1 cellular context compared by ENCODE assay signal in the genomic region with DNA sequence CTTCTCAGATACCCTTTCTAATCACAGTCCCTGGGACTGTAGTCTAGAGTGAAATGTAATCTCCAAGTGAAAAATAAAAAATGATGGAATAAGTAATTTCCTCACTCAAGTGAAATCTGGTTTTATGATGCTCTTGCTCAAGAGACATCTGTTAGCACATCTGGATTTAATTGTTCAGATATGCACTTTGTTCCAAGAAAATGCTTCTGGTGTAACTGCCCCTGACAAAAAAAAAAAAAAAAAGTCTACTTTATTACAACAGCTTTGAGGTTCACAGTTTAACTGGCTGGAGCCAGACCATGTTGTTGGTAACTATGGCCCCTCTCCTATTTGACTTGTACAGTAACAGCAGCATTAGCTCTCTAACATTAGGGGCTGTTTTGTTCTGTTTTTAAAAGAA.
TF ChIP-seq lines count a peak whose summit lies in the region.

No MANE protein-coding gene starts in this region.

TF ChIP-seq in SK-N-SH, 30 proteins besides CTCF, POLR2A, EP300 and RAD21 (continued from another document):
- TF ChIP-seq, protein P1, sequence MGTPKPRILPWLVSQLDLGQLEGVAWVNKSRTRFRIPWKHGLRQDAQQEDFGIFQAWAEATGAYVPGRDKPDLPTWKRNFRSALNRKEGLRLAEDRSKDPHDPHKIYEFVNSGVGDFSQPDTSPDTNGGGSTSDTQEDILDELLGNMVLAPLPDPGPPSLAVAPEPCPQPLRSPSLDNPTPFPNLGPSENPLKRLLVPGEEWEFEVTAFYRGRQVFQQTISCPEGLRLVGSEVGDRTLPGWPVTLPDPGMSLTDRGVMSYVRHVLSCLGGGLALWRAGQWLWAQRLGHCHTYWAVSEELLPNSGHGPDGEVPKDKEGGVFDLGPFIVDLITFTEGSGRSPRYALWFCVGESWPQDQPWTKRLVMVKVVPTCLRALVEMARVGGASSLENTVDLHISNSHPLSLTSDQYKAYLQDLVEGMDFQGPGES (IDR thresholded peaks at IDR 0.05; ENCODE audit: low read depth, low read length): no peak
- TF ChIP-seq FOXM1 (IDR thresholded peaks at IDR 0.05; ENCODE audit: low read depth): no peak
- TF ChIP-seq, protein P2, sequence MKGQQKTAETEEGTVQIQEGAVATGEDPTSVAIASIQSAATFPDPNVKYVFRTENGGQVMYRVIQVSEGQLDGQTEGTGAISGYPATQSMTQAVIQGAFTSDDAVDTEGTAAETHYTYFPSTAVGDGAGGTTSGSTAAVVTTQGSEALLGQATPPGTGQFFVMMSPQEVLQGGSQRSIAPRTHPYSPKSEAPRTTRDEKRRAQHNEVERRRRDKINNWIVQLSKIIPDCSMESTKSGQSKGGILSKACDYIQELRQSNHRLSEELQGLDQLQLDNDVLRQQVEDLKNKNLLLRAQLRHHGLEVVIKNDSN (IDR thresholded peaks at IDR 0.05; ENCODE audit: borderline replicate concordance, low read depth): no peak
- peak; percentile 63 for TF ChIP-seq POLR2AphosphoS5 (IDR thresholded peaks at IDR 0.05; ENCODE audit: low read depth, low read length)
- TF ChIP-seq TEAD4 (IDR thresholded peaks at IDR 0.05; ENCODE audit: borderline replicate concordance, insufficient read depth): no peak
- no peak for TF ChIP-seq SIN3A (IDR thresholded peaks at IDR 0.05; ENCODE audit: borderline replicate concordance, low read depth, low read length)
